In the genomic region with DNA sequence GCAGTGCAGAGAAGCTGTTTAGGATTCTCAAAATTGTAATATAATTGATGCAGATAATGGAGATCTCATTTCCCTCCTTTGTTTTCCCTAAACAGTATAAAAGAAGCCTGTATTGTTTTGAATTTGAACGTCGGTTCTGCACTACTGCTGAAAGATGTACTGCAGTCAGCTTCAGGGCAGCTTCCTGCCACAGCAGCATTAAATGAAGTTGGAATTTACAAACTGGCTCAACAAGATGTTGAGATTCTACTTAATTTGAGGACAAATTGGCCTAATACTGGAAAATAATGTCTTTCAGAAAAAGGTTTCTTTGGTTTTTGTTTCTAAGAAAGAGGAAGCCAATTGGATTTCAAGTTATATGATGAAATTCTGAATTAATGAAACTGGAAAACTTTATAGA, we compare ENCODE assay signal across 24 cellular contexts. TPM values are rescaled to one million over a fixed set of nuclear protein-coding genes. Genes with fewer than 3 reads are reported as not detected.
"Had no signal": no experiment of that assay in that cellular context is flagged by ENCODE, and none has a peak within 500 bp of the region (broad histone marks: within the 10 kb centered on the region; RNA-seq: fewer than 3 reads in every experiment).

No MANE protein-coding gene starts in this region.

- FAIRE-seq: HTR-8/SVneo had no signal

- H3K9me3 ChIP-seq: SJSA1 had no signal

- H3K27ac ChIP-seq: HL-60, SJSA1, SK-N-MC had no signal

- H3K4me3 ChIP-seq: SJSA1, SK-N-MC had no signal

- H3K4me1 ChIP-seq: SJSA1 had no signal

- H3K27me3 ChIP-seq: SJSA1 had no signal

- DNase-seq: KBM-7, MV-4-11, NCI-H1048, NCI-H1105, NCI-H1417, NCI-H1436 treated with DMSO at 0.1 percent for 48 hours, NCI-H1694, NCI-H187 treated with DMSO at 0.1 percent for 48 hours, NCI-H2029 treated with DMSO at 0.1 percent for 48 hours, NCI-H226, NCI-H446, NCI-H510A, NCI-H524 treated with DMSO at 0.1 percent for 48 hours, NCI-H69, NCI-H774, Right ventricle myocardium superior, RPMI8226, SIG-M5 had no signal

RNA-seq across cellular contexts. Expression of gene EFCAB10, which starts 14.3 kb away (rescaled TPM):
- total RNA-seq: LHCN-M2, MCF 10A, Right ventricle myocardium superior, SJSA1 had no signal
